In the genomic region with DNA sequence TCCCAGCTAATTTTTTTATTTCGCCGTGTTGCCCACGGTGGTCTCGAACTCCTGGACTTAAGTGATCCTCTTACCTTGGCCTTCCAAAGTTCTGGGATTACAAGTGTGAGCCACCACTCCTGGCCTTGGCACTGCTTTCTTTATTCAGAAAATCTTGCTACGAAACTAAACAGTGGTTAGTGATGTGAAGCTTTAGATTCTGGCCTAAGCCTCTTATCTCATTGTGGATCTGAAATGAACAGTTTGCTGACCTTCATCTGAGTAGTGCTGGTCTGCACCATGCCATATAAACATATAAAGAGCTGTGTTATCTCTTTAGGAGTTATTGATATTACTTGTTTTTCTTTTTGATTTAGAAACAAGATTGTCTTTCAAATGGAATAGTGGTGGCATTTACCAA, we compare ENCODE assay signal across 28 cellular contexts. TPM values are rescaled to one million over a fixed set of nuclear protein-coding genes. Genes with fewer than 3 reads are reported as not detected.
"Had no signal": no experiment of that assay in that cellular context is flagged by ENCODE, and none has a peak within 500 bp of the region (broad histone marks: within the 10 kb centered on the region; RNA-seq: fewer than 3 reads in every experiment).

No MANE protein-coding gene starts in this region.

- H3K36me3 ChIP-seq: heart left ventricle had no signal

- H3K36me3 Mint-ChIP-seq: activated naive CD8-positive, alpha-beta T cell had no signal

- H3K4me1 Mint-ChIP-seq: activated CD4-positive, alpha-beta memory T cell treated with anti-CD3 and anti-CD28 coated beads, Interleukin-2, amount 10 ng/mL, durations not matched to agents 7 days and 5 days; activated CD4-positive, alpha-beta T cell treated with anti-CD3 and anti-CD28 coated beads, Interleukin-2, amount 10 ng/mL, durations not matched to agents 7 days and 5 days; activated T-helper 17 cell treated with anti-CD3 and anti-CD28 coated beads, Interleukin-2, amount 50 U/mL, for 72 hours; T-helper 17 cell had no signal

- H3K4me3 Mint-ChIP-seq: activated CD4-positive, alpha-beta memory T cell treated with anti-CD3 and anti-CD28 coated beads, Interleukin-2, amount 10 ng/mL, durations not matched to agents 7 days and 5 days; activated CD4-positive, alpha-beta T cell treated with anti-CD3 and anti-CD28 coated beads, Interleukin-2, amount 10 ng/mL, durations not matched to agents 7 days and 5 days; activated naive CD8-positive, alpha-beta T cell; activated T-cell treated with anti-CD3 and anti-CD28 coated beads, Interleukin-2, amount 50 U/mL, for 4 hours; activated T-helper 17 cell treated with anti-CD3 and anti-CD28 coated beads, Interleukin-2, amount 50 U/mL, for 72 hours; effector memory CD8-positive, alpha-beta T cell; T-helper 17 cell; T-helper 2 cell treated with Interferon-gamma antibody and Interleukin-4, amounts not matched to agents 5 μg/mL and 100 μg/mL, for 36 hours had no signal

- H3K4me3 ChIP-seq: body of pancreas, heart left ventricle had no signal

- H3K27me3 ChIP-seq: body of pancreas, heart left ventricle had no signal

- H3K27ac ChIP-seq: body of pancreas, heart left ventricle had no signal

- ATAC-seq: activated T-cell treated with anti-CD3 and anti-CD28 coated beads, Interleukin-2, amount 50 U/mL, for 4 hours; activated T-helper 17 cell treated with anti-CD3 and anti-CD28 coated beads, Interleukin-2, amount 50 U/mL, for 72 hours; body of pancreas; effector memory CD8-positive, alpha-beta T cell; heart left ventricle; T-helper 17 cell had no signal

- DNase-seq: activated CD4-positive, alpha-beta memory T cell treated with anti-CD3 and anti-CD28 coated beads, Interleukin-2, amount 10 ng/mL, durations not matched to agents 7 days and 5 days; activated CD4-positive, alpha-beta T cell treated with anti-CD3 and anti-CD28 coated beads for 1 hour; activated CD4-positive, alpha-beta T cell treated with anti-CD3 and anti-CD28 coated beads for 4 hours; activated CD4-positive, alpha-beta T cell treated with anti-CD3 and anti-CD28 coated beads, Interleukin-2, amount 10 ng/mL, durations not matched to agents 7 days and 5 days; activated CD4-positive, alpha-beta T cell treated with anti-CD3 and anti-CD28 coated beads, Interleukin-2, amount 50 U/mL, for 4 hours; activated CD8-positive, alpha-beta memory T cell treated with anti-CD3 and anti-CD28 coated beads, Interleukin-2, amount 50 U/mL, for 48 hours; activated effector memory CD4-positive, alpha-beta T cell treated with Interleukin-2 at 50 U/mL for 16 hours; activated gamma-delta T cell treated with Interleukin-2 at 50 U/mL for 16 hours; activated naive CD4-positive, alpha-beta T cell treated with anti-CD3 and anti-CD28 coated beads, Interleukin-2, amount 50 U/mL, for 16 hours; activated naive CD4-positive, alpha-beta T cell treated with Interleukin-2 at 50 U/mL for 16 hours; activated T-cell treated with anti-CD3 and anti-CD28 coated beads for 4 hours; activated T-cell treated with anti-CD3 and anti-CD28 coated beads, Interleukin-2, amount 50 U/mL, for 4 hours; amygdala; aorta; body of pancreas; caudate nucleus; cortex of kidney; dermis blood vessel endothelial cell; effector CD4-positive, alpha-beta T cell; effector memory CD8-positive, alpha-beta T cell; glutamatergic neuron; heart left ventricle; hypothalamus; T-helper 17 cell; T1000 had no signal

- H3K27ac Mint-ChIP-seq: activated CD4-positive, alpha-beta memory T cell treated with anti-CD3 and anti-CD28 coated beads, Interleukin-2, amount 10 ng/mL, durations not matched to agents 7 days and 5 days; activated CD4-positive, alpha-beta T cell treated with anti-CD3 and anti-CD28 coated beads, Interleukin-2, amount 10 ng/mL, durations not matched to agents 7 days and 5 days; activated naive CD8-positive, alpha-beta T cell; activated T-helper 17 cell treated with anti-CD3 and anti-CD28 coated beads, Interleukin-2, amount 50 U/mL, for 72 hours; effector memory CD8-positive, alpha-beta T cell; T-helper 17 cell; T-helper 2 cell treated with Interferon-gamma antibody and Interleukin-4, amounts not matched to agents 5 μg/mL and 100 μg/mL, for 36 hours had no signal

- H3K9me3 Mint-ChIP-seq: activated CD4-positive, alpha-beta memory T cell treated with anti-CD3 and anti-CD28 coated beads, Interleukin-2, amount 10 ng/mL, durations not matched to agents 7 days and 5 days; activated CD4-positive, alpha-beta T cell treated with anti-CD3 and anti-CD28 coated beads, Interleukin-2, amount 10 ng/mL, durations not matched to agents 7 days and 5 days; activated T-cell treated with anti-CD3 and anti-CD28 coated beads, Interleukin-2, amount 50 U/mL, for 4 hours; activated T-helper 17 cell treated with anti-CD3 and anti-CD28 coated beads, Interleukin-2, amount 50 U/mL, for 72 hours; effector memory CD8-positive, alpha-beta T cell; T-helper 2 cell treated with Interferon-gamma antibody and Interleukin-4, amounts not matched to agents 5 μg/mL and 100 μg/mL, for 36 hours had no signal

RNA-seq across cellular contexts. Expression of a gene that starts 22.5 kb away (rescaled TPM):
- total RNA-seq: activated CD4-positive, alpha-beta memory T cell treated with anti-CD3 and anti-CD28 coated beads, Interleukin-2, amount 10 ng/mL, durations not matched to agents 7 days and 5 days; activated CD4-positive, alpha-beta T cell treated with anti-CD3 and anti-CD28 coated beads, Interleukin-2, amount 10 ng/mL, durations not matched to agents 7 days and 5 days had no signal
